ENCODE assay signal across 18 cellular contexts in the genomic region with DNA sequence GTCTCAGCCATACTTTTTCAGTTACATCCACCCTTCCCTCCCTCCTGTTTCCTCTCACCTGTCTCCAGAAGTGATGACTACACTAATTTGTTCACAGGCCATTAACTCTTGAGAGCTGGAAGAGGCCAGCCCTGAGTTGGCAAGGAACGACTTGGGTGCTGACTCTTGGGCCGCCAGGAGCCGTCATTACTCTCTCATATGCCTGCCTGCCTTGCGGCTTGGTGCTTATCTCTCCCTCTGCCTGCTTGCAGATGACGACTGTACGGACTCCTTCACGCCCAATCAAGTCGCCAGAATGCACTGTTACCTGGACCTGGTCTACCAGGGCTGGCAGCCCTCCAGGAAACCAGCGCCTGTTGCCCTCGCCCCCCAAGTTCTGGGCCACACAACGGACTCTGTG.
DNase-seq lines count a peak whose midpoint lies in the region; ATAC-seq, FAIRE-seq and TF ChIP-seq lines count a peak whose summit lies in the region.
"Had no signal": no experiment of that assay in that cellular context is flagged by ENCODE, and none has a peak within 500 bp of the region (broad histone marks: within the 10 kb centered on the region; RNA-seq: fewer than 3 reads in every experiment).

No MANE protein-coding gene starts in this region.

- H3K27me3 ChIP-seq in CD4-positive, alpha-beta T cell (ENCODE audit: control insufficient read depth, insufficient read depth, low read length), result no peaks in the 10 kb centered on the region
- H3K27me3 ChIP-seq in right lobe of liver, result no peaks in the 10 kb centered on the region
- H3K27me3 ChIP-seq: esophagus squamous epithelium, hepatocyte, ovary had no signal

- no peaks in the 10 kb centered on the region for H3K36me3 Mint-ChIP-seq in CD4-positive, alpha-beta T cell (ENCODE audit: low read depth)
- H3K36me3 Mint-ChIP-seq: activated naive CD4-positive, alpha-beta T cell treated with anti-CD3 and anti-CD28 coated beads, Interleukin-2, amount 50 U/mL, for 24 hours had no signal

- TF ChIP-seq CTCF in CD4-positive, alpha-beta T cell (IDR thresholded peaks at IDR 0.05), result no peak
- no peak for TF ChIP-seq CTCF in right lobe of liver (IDR thresholded peaks at IDR 0.05)

- H3K27ac Mint-ChIP-seq in CD4-positive, alpha-beta T cell, result no peak overlapping the region
- H3K27ac Mint-ChIP-seq: activated naive CD4-positive, alpha-beta T cell treated with anti-CD3 and anti-CD28 coated beads, Interleukin-2, amount 50 U/mL, for 24 hours; activated T-cell treated with anti-CD3 and anti-CD28 coated beads, Interleukin-2, amount 50 U/mL, for 24 hours; H9 had no signal

- H3K4me1 ChIP-seq in right lobe of liver, result no peaks in the 10 kb centered on the region
- H3K4me1 ChIP-seq: esophagus squamous epithelium had no signal

- intact Hi-C loops in CD4-positive, alpha-beta T cell (cut with DNase I, micrococcal nuclease), result no loop called here
- intact Hi-C loops in right lobe of liver (cut with DNase I), result no loop called here

- H3K27ac ChIP-seq in CD4-positive, alpha-beta T cell (ENCODE audit: low read depth, low read length), result no peak overlapping the region
- H3K27ac ChIP-seq in right lobe of liver, result no peak overlapping the region
- H3K27ac ChIP-seq: esophagus squamous epithelium, hepatocyte, ovary had no signal

- DNase-seq in Caki2 (ENCODE audit: low read depth) (peak; percentile 79), NCI-H1092 (lab: John Stamatoyannopoulos, UW) (peak; percentile 37), NCI-H69 (lab: John Stamatoyannopoulos, UW) (peak; percentile 96), amniotic stem cell (lab: John Stamatoyannopoulos, UW) (no peak), right lobe of liver (no peak), putamen (ENCODE audit: low spot score) (no peak)
- no peak for DNase-seq in CD4-positive, alpha-beta T cell
- DNase-seq: activated T-cell treated with anti-CD3 and anti-CD28 coated beads, Interleukin-2, amount 50 U/mL, for 24 hours; Calu3; dermis blood vessel endothelial cell; esophagus squamous epithelium; H9 had no signal

- peaks cover 8% of the 10 kb centered on the region for H3K9me3 Mint-ChIP-seq in CD4-positive, alpha-beta T cell
- H3K9me3 Mint-ChIP-seq: H9 had no signal

- H3K4me1 Mint-ChIP-seq in CD4-positive, alpha-beta T cell (ENCODE audit: low read depth), result no peaks in the 10 kb centered on the region
- H3K4me1 Mint-ChIP-seq: activated naive CD4-positive, alpha-beta T cell treated with anti-CD3 and anti-CD28 coated beads, Interleukin-2, amount 50 U/mL, for 24 hours; H9 had no signal

- 82% methylated on average over 11 of the region's 11 CpGs for WGBS in right lobe of liver (ENCODE audit: insufficient coverage, low coverage, low lambda C conversion rate, missing lambda C conversion rate)

- POLR2A ChIA-PET in CD4-positive, alpha-beta T cell (lab: Charles Lee), result no interaction called here

- no peaks in the 10 kb centered on the region for H3K36me3 ChIP-seq in right lobe of liver
- H3K36me3 ChIP-seq: ovary had no signal

- no peak overlapping the region for H3K4me3 ChIP-seq in right lobe of liver
- H3K4me3 ChIP-seq: esophagus squamous epithelium, hepatocyte, ovary, smooth muscle cell had no signal

- ATAC-seq in CD4-positive, alpha-beta T cell (ENCODE audit: poor library complexity), result no peak
- ATAC-seq in right lobe of liver, result no peak
- ATAC-seq: SK-N-SH treated with all-trans-retinoic acid at 6 μM for 48 hours had no signal

- peak; percentile 5 for FAIRE-seq in islet of Langerhans (lab: Jason Lieb, UNC)

- TF ChIP-seq POLR2A in right lobe of liver (IDR thresholded peaks at IDR 0.05), result no peak

- H3K27me3 Mint-ChIP-seq in CD4-positive, alpha-beta T cell, result no peaks in the 10 kb centered on the region
- H3K27me3 Mint-ChIP-seq: activated naive CD4-positive, alpha-beta T cell treated with anti-CD3 and anti-CD28 coated beads, Interleukin-2, amount 50 U/mL, for 24 hours; activated T-cell treated with anti-CD3 and anti-CD28 coated beads, Interleukin-2, amount 50 U/mL, for 24 hours had no signal

- CTCF ChIA-PET in CD4-positive, alpha-beta T cell (lab: Charles Lee), result no interaction called here

- in situ Hi-C loops in Caki2 (cut with HindIII; ENCODE audit: low pct_unique_long_range_greater_than_20kb, low sequenced_read_pairs), result no loop called here

- H3K4me3 Mint-ChIP-seq in CD4-positive, alpha-beta T cell, result no peak overlapping the region
- H3K4me3 Mint-ChIP-seq: activated naive CD4-positive, alpha-beta T cell treated with anti-CD3 and anti-CD28 coated beads, Interleukin-2, amount 50 U/mL, for 24 hours; activated T-cell treated with anti-CD3 and anti-CD28 coated beads, Interleukin-2, amount 50 U/mL, for 24 hours; H9 had no signal

- no peaks in the 10 kb centered on the region for H3K9me3 ChIP-seq in CD4-positive, alpha-beta T cell (ENCODE audit: control insufficient read depth, low read length)
- H3K9me3 ChIP-seq in right lobe of liver, result no peaks in the 10 kb centered on the region
- H3K9me3 ChIP-seq: esophagus squamous epithelium, ovary had no signal

Comparison
In these comparisons a context has a peak if more than half of its experiments do, and no peak if none do; other contexts are left out.
1. DNase-seq: peak in Caki2 (single experiment), NCI-H1092 (single experiment) and NCI-H69 (single experiment); none in CD4-positive, alpha-beta T cell (0 of 10), amniotic stem cell (single experiment), right lobe of liver (0 of 3) and putamen (single experiment).